25 cellular contexts compared by ENCODE assay signal in genomic region chr6:100132005-100132404, GRCh38.
"Had no signal": no experiment of that assay in that cellular context is flagged by ENCODE, and none has a peak within 500 bp of the region (broad histone marks: within the 10 kb centered on the region; RNA-seq: fewer than 3 reads in every experiment).

No MANE protein-coding gene starts in this region.

- H3K4me3 Mint-ChIP-seq: naive thymus-derived CD4-positive, alpha-beta T cell; nephron progenitor cell; stimulated activated naive CD8-positive, alpha-beta T cell treated with anti-CD3 and anti-CD28 coated beads, Interleukin-15, amount 100 ng/mL, for 72 hours had no signal

- ATAC-seq: left ventricle myocardium superior; naive thymus-derived CD4-positive, alpha-beta T cell; sciatic nerve; stimulated activated naive CD8-positive, alpha-beta T cell treated with anti-CD3 and anti-CD28 coated beads, Interleukin-15, amount 100 ng/mL, for 72 hours had no signal

- H3K4me2 ChIP-seq: smooth muscle cell had no signal

- H3K9me3 ChIP-seq: prostate gland, thyroid gland, vagina had no signal

- H3K4me1 ChIP-seq: prostate gland, right atrium auricular region, suprapubic skin, thyroid gland, vagina had no signal

- H3K27ac ChIP-seq: coronary artery, prostate gland, right atrium auricular region, suprapubic skin, thyroid gland, vagina had no signal

- DNase-seq: dermis blood vessel endothelial cell; effector memory CD4-positive, alpha-beta T cell; head of caudate nucleus; left ventricle myocardium superior; mesenchymal stem cell; midbrain; naive thymus-derived CD4-positive, alpha-beta T cell; nephron progenitor cell; nucleus accumbens; stimulated activated CD4-positive, alpha-beta T cell treated with anti-CD3 and anti-CD28 coated beads, Interleukin-12 subunit alpha, Interleukin-12 subunit beta, amount 100 ng/mL, for 4 hours; stimulated activated CD4-positive, alpha-beta T cell treated with anti-CD3 and anti-CD28 coated beads, Interleukin-1b, Interleukin-23, amount 100 ng/mL, for 48 hours; stimulated activated CD4-positive, alpha-beta T cell treated with anti-CD3 and anti-CD28 coated beads, Interleukin-4, amount 100 ng/mL, for 1 hour; stimulated activated CD8-positive, alpha-beta memory T cell treated with anti-CD3 and anti-CD28 coated beads, Interleukin-4, amount 100 ng/mL, for 48 hours; stimulated activated naive CD4-positive, alpha-beta T cell; stimulated activated naive CD8-positive, alpha-beta T cell treated with anti-CD3 and anti-CD28 coated beads, Interleukin-15, amount 100 ng/mL, for 72 hours; thyroid gland; trophoblast cell had no signal

- H3K27me3 ChIP-seq: right atrium auricular region, suprapubic skin, thyroid gland, vagina had no signal

- H3K36me3 ChIP-seq: prostate gland, right atrium auricular region, suprapubic skin, thyroid gland, vagina had no signal

- H3K4me3 ChIP-seq: coronary artery, lung, prostate gland, right atrium auricular region, smooth muscle cell, suprapubic skin, thyroid gland, vagina had no signal

- H3K4me1 Mint-ChIP-seq: nephron progenitor cell; stimulated activated naive CD8-positive, alpha-beta T cell treated with anti-CD3 and anti-CD28 coated beads, Interleukin-15, amount 100 ng/mL, for 72 hours had no signal

- H3K27ac Mint-ChIP-seq: naive thymus-derived CD4-positive, alpha-beta T cell; nephron progenitor cell; stimulated activated naive CD8-positive, alpha-beta T cell treated with anti-CD3 and anti-CD28 coated beads, Interleukin-15, amount 100 ng/mL, for 72 hours had no signal

- H3K27me3 Mint-ChIP-seq: stimulated activated naive CD8-positive, alpha-beta T cell treated with anti-CD3 and anti-CD28 coated beads, Interleukin-15, amount 100 ng/mL, for 72 hours had no signal
